ENCODE assay signal across 1 cellular context in genomic region chr19:19515764-19516519, GRCh38.
TF ChIP-seq lines count a peak whose summit lies in the region.

Gene NDUFA13, plus strand, starts transcription at chr19:19516225. Its CDS starts 14 bp downstream, at chr19:19516239.

TF ChIP-seq in H1, 55 proteins besides CTCF, POLR2A, EP300 and RAD21 (continued from another document):
- TF ChIP-seq, protein P1, sequence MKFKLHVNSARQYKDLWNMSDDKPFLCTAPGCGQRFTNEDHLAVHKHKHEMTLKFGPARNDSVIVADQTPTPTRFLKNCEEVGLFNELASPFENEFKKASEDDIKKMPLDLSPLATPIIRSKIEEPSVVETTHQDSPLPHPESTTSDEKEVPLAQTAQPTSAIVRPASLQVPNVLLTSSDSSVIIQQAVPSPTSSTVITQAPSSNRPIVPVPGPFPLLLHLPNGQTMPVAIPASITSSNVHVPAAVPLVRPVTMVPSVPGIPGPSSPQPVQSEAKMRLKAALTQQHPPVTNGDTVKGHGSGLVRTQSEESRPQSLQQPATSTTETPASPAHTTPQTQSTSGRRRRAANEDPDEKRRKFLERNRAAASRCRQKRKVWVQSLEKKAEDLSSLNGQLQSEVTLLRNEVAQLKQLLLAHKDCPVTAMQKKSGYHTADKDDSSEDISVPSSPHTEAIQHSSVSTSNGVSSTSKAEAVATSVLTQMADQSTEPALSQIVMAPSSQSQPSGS (IDR thresholded peaks at IDR 0.05; ENCODE audit: low read length): no peak
- TF ChIP-seq CHD2 (IDR thresholded peaks at IDR 0.05; ENCODE audit: low read length) (peak; percentile 44; the same call in 1 of the 2 replicates), CEBPB (IDR thresholded peaks at IDR 0.05; ENCODE audit: low read depth, low read length) (no peak), SIRT6 (IDR thresholded peaks at IDR 0.05; ENCODE audit: low read length) (no peak), MAFK (IDR thresholded peaks at IDR 0.05; ENCODE audit: low read depth, low read length) (no peak), SRF (IDR thresholded peaks at IDR 0.05; ENCODE audit: low read depth, low read length) (no peak), TEAD4 (IDR thresholded peaks at IDR 0.05; ENCODE audit: low read depth, low read length) (peak; percentile 55; the same call in 1 of the 2 replicates), EZH2 (IDR thresholded peaks at IDR 0.05; ENCODE audit: low read depth, low read length, severe bottlenecking) (no peak), JUND (IDR thresholded peaks at IDR 0.05; ENCODE audit: low read length) (no peak), GTF2F1 (IDR thresholded peaks at IDR 0.05; ENCODE audit: borderline replicate concordance, low read depth, low read length) (peak; percentile 75; the same call in 1 of the 2 replicates), JUN (IDR thresholded peaks at IDR 0.05; ENCODE audit: low read depth, low read length) (no peak), CHD7 (IDR thresholded peaks at IDR 0.05; ENCODE audit: insufficient replicate concordance, low read length) (no peak), SP2 (IDR thresholded peaks at IDR 0.05; ENCODE audit: low read length) (no peak), CTBP2 (IDR thresholded peaks at IDR 0.05; ENCODE audit: borderline replicate concordance, insufficient read depth, insufficient read length, low read length) (no peak), ASH2L (IDR thresholded peaks at IDR 0.05; ENCODE audit: low read length) (peak; percentile 87), USF2 (IDR thresholded peaks at IDR 0.05; ENCODE audit: low read length) (no peak), KDM4A (IDR thresholded peaks at IDR 0.05; ENCODE audit: low read depth, low read length, severe bottlenecking) (peak; percentile 10), GABPA (IDR thresholded peaks at IDR 0.05; ENCODE audit: borderline replicate concordance, insufficient read depth, low read length) (peak; percentile 98), CBX8 (IDR thresholded peaks at IDR 0.05; ENCODE audit: borderline replicate concordance, low read depth, low read length) (no peak), PHF8 (conservative IDR thresholded peaks at IDR 0.05; ENCODE audit: low read depth, low read length) (peak; percentile 91), KDM5A (IDR thresholded peaks at IDR 0.05; ENCODE audit: low read length) (0 out of 2 replicates have a peak, but pooled peaks have one; percentile 54), SUZ12 (IDR thresholded peaks at IDR 0.05; ENCODE audit: low read length) (no peak), BCL11A (IDR thresholded peaks at IDR 0.05; ENCODE audit: low read depth in 2 of 2, low read length in 2 of 2) (no peak), FOSL1 (IDR thresholded peaks at IDR 0.05; ENCODE audit: insufficient read depth, low read depth, low read length) (no peak), POU5F1 (IDR thresholded peaks at IDR 0.05; ENCODE audit: low read depth, low read length) (no peak), CREB1 (IDR thresholded peaks at IDR 0.05) (peak; percentile 81), YY1 (IDR thresholded peaks at IDR 0.05; ENCODE audit: low read depth, low read length) (peak; percentile 100), NANOG (IDR thresholded peaks at IDR 0.05; ENCODE audit: insufficient read depth, low read depth, low read length, poor library complexity, severe bottlenecking) (peak; percentile 38), EGR1 (IDR thresholded peaks at IDR 0.05; ENCODE audit: borderline replicate concordance, low read depth, low read length) (peak; percentile 54), RFX5 (IDR thresholded peaks at IDR 0.05; ENCODE audit: borderline replicate concordance, low read depth, low read length) (no peak), KDM1A (IDR thresholded peaks at IDR 0.05; ENCODE audit: borderline replicate concordance, low read length) (no peak), TAF7 (optimal IDR thresholded peaks at IDR 0.05; ENCODE audit: borderline replicate concordance, low read depth, low read length) (no peak), RXRA (IDR thresholded peaks at IDR 0.05; ENCODE audit: insufficient read depth, low read depth, low read length) (no peak), TBP (IDR thresholded peaks at IDR 0.05; ENCODE audit: low read depth, low read length) (peak; percentile 90), BRCA1 (IDR thresholded peaks at IDR 0.05; ENCODE audit: low read depth, low read length) (no peak), POLR2AphosphoS5 (IDR thresholded peaks at IDR 0.05; ENCODE audit: low read depth, low read length) (peak; percentile 97), HDAC6 (IDR thresholded peaks at IDR 0.05; ENCODE audit: low read depth, low read length) (no peak), RNF2 (IDR thresholded peaks at IDR 0.05; ENCODE audit: borderline replicate concordance, low read depth, low read length, missing control alignments, poor library complexity, severe bottlenecking) (no peak), TCF12 (IDR thresholded peaks at IDR 0.05; ENCODE audit: low read depth, low read length) (no peak), ZNF274 (IDR thresholded peaks at IDR 0.05; ENCODE audit: borderline replicate concordance, extremely low read depth, low read length) (no peak), CBX5 (IDR thresholded peaks at IDR 0.05; ENCODE audit: low read depth, low read length) (no peak), SP1 (IDR thresholded peaks at IDR 0.05; ENCODE audit: low read depth, low read length) (no peak), SAP30 (IDR thresholded peaks at IDR 0.05; ENCODE audit: insufficient read depth, insufficient replicate concordance, low read length) (peak; percentile 71), CHD1 (IDR thresholded peaks at IDR 0.05; ENCODE audit: low read depth, low read length) (no peak), BACH1 (IDR thresholded peaks at IDR 0.05; ENCODE audit: low read length) (no peak), NRF1 (IDR thresholded peaks at IDR 0.05; ENCODE audit: low read depth, low read length) (no peak), SP4 (IDR thresholded peaks at IDR 0.05; ENCODE audit: low read length) (no peak), TAF1 (IDR thresholded peaks at IDR 0.05; ENCODE audit: low read depth, low read length) (peak; percentile 92), SIX5 (IDR thresholded peaks at IDR 0.05; ENCODE audit: low read depth, low read length) (peak; percentile 58), SIN3A (conservative IDR thresholded peaks at IDR 0.05 in 1 of 2, IDR thresholded peaks at IDR 0.05 in 1 of 2; ENCODE audit: low read depth in 1 of 2, low read length in 2 of 2) (peak; percentile 58 to 96; a peak in 2 of 4 replicates), HDAC2 (IDR thresholded peaks at IDR 0.05; ENCODE audit: borderline replicate concordance in 1 of 2, low read depth in 2 of 2, low read length in 2 of 2) (no peak)
- TF ChIP-seq, protein P2, sequence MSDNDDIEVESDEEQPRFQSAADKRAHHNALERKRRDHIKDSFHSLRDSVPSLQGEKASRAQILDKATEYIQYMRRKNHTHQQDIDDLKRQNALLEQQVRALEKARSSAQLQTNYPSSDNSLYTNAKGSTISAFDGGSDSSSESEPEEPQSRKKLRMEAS (IDR thresholded peaks at IDR 0.05): peak; percentile 66; the same call in 1 of the 2 replicates
- TF ChIP-seq, protein P3, sequence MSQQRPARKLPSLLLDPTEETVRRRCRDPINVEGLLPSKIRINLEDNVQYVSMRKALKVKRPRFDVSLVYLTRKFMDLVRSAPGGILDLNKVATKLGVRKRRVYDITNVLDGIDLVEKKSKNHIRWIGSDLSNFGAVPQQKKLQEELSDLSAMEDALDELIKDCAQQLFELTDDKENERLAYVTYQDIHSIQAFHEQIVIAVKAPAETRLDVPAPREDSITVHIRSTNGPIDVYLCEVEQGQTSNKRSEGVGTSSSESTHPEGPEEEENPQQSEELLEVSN (IDR thresholded peaks at IDR 0.05): peak; percentile 75
- TF ChIP-seq, protein P4, sequence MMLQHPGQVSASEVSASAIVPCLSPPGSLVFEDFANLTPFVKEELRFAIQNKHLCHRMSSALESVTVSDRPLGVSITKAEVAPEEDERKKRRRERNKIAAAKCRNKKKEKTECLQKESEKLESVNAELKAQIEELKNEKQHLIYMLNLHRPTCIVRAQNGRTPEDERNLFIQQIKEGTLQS (IDR thresholded peaks at IDR 0.05; ENCODE audit: insufficient read depth, low read depth, low read length): no peak
TF ChIP-seq in H1: peak in this region for 21.
